In the genomic region with DNA sequence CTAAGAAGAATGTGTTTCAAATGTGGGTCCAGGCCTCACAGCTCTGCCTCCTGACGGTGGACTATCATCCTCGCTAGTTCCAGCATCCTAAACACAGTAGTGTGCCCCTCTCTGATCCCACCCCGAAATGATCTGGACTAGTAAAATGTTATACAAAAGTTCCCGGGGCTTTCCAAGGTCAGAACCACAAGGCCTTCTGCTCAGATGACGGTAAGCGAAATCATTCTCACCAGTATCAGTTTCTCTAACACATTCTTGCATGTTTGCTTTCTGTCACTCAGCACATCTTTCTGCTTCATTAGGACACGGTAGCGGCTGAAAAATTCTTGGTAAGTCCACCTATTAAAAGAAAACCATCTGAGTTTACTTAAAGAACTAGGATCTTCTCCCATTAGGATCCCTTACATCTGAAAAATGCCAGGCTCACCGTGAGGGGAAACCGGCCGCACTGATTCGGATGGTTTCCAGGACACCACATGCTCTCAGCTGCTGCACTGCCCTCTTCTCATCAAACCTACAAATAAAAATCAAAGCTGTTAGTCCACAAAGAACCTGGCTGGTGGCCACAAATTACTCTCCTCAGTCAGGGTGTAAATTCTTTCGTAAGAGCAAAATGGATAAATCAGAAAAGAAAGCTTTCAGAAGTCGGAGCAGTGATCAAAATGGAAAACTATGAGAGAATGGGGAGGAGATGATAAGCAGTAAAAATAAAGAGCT, we compare ENCODE assay signal across 12 cellular contexts.
DNase-seq lines count a peak whose midpoint lies in the region; ATAC-seq, FAIRE-seq and TF ChIP-seq lines count a peak whose summit lies in the region.
"Had no signal": no experiment of that assay in that cellular context is flagged by ENCODE, and none has a peak within 500 bp of the region (broad histone marks: within the 10 kb centered on the region; RNA-seq: fewer than 3 reads in every experiment).

No MANE protein-coding gene starts in this region.

- FAIRE-seq in GM19239 (lab: Jason Lieb, UNC): peak; percentile 100
- no peak for FAIRE-seq in H54 (lab: Jason Lieb, UNC)

- TF ChIP-seq CTCF in GM13976 (IDR thresholded peaks at IDR 0.05; ENCODE audit: borderline replicate concordance, control extremely low read depth, extremely low read depth, insufficient read depth, missing control alignments) (no peak), MCF 10A (IDR thresholded peaks at IDR 0.05; ENCODE audit: unreplicated experiment) (no peak)

- intact Hi-C loops in MCF 10A (cut with micrococcal nuclease): no loop called here

- H3K4me3 Mint-ChIP-seq in activated T-cell treated with anti-CD3 and anti-CD28 coated beads, Interleukin-2, amount 50 U/mL, for 72 hours: peak overlapping the region; percentile 1 to 17
- H3K4me3 Mint-ChIP-seq in MCF 10A (ENCODE audit: unreplicated experiment): no peak overlapping the region

- H3K4me1 Mint-ChIP-seq in activated T-cell treated with anti-CD3 and anti-CD28 coated beads, Interleukin-2, amount 50 U/mL, for 72 hours (ENCODE audit: low read depth): peaks cover 20% of the 10 kb centered on the region
- H3K4me1 Mint-ChIP-seq in MCF 10A (ENCODE audit: insufficient read depth, unreplicated experiment): no peaks in the 10 kb centered on the region

- in situ Hi-C loops in GM13976 (cut with MboI; ENCODE audit: low sequenced_read_pairs, unreplicated experiment): no loop called here

- no TSS peak for BruUV-seq in MCF 10A (replicated peaks; lab: Mats Ljungman, UMichigan)

- peak; percentile 66 for ATAC-seq in HG02943 (IDR thresholded peaks at IDR 0.05; ENCODE audit: low read depth, unreplicated experiment)
- ATAC-seq in activated T-cell treated with anti-CD3 and anti-CD28 coated beads, Interleukin-2, amount 50 U/mL, for 72 hours (replicated peaks in 1 of 2): peak; percentile 77 to 82

- no peaks in the 10 kb centered on the region for H3K9me3 Mint-ChIP-seq in activated T-cell treated with anti-CD3 and anti-CD28 coated beads, Interleukin-2, amount 50 U/mL, for 72 hours
- no peaks in the 10 kb centered on the region for H3K9me3 Mint-ChIP-seq in MCF 10A (ENCODE audit: unreplicated experiment)

- peak; percentile 66 for DNase-seq in GM13976 (ENCODE audit: low spot score)
- peak; percentile 29 for DNase-seq in GM19239 (ENCODE audit: insufficient read length, low spot score)
- DNase-seq in activated T-cell treated with anti-CD3 and anti-CD28 coated beads, Interleukin-2, amount 50 U/mL, for 72 hours: peak; percentile 12 to 40
- DNase-seq in MCF 10A (ENCODE audit: unreplicated experiment): no peak
- DNase-seq in H54 (ENCODE audit: insufficient read length, low spot score): no peak
- no peak for DNase-seq in DMS153 (lab: John Stamatoyannopoulos, UW)
- no peak for DNase-seq in GOT3 (lab: John Stamatoyannopoulos, UW)
- DNase-seq: activated CD8-positive, alpha-beta memory T cell treated with anti-CD3 and anti-CD28 coated beads, Interleukin-2, amount 50 U/mL, for 48 hours; left ventricle myocardium inferior; spleen; upper lobe of left lung had no signal

- H3K36me3 Mint-ChIP-seq in activated T-cell treated with anti-CD3 and anti-CD28 coated beads, Interleukin-2, amount 50 U/mL, for 72 hours (ENCODE audit: insufficient read depth in 2 of 2): peaks cover 13 to 14% of the 10 kb centered on the region in 2 donors
- peaks cover 64% of the 10 kb centered on the region for H3K36me3 Mint-ChIP-seq in MCF 10A (ENCODE audit: insufficient read depth, unreplicated experiment)

- TF ChIP-seq POLR2A in H54 (IDR thresholded peaks at IDR 0.05; ENCODE audit: low read depth, low read length): no peak

- POLR2A ChIA-PET in MCF 10A (lab: Yijun Ruan, JAX): interaction anchor here (0.6 kb wide), 1 partner anchor 17 kb away, joined by 3 read pairs; no protein-coding TSS in a partner anchor

- H3K27me3 Mint-ChIP-seq in activated T-cell treated with anti-CD3 and anti-CD28 coated beads, Interleukin-2, amount 50 U/mL, for 72 hours (ENCODE audit: low read depth): no peaks in the 10 kb centered on the region
- no peaks in the 10 kb centered on the region for H3K27me3 Mint-ChIP-seq in MCF 10A (ENCODE audit: insufficient read depth, unreplicated experiment)

- H3K27ac Mint-ChIP-seq in activated T-cell treated with anti-CD3 and anti-CD28 coated beads, Interleukin-2, amount 50 U/mL, for 72 hours: peak overlapping the region; percentile 88
- no peak overlapping the region for H3K27ac Mint-ChIP-seq in MCF 10A (ENCODE audit: low read depth, unreplicated experiment)

- CTCF ChIA-PET in MCF 10A (lab: Yijun Ruan, JAX): interaction anchor here (0.7 kb wide), 1 partner anchor 41 kb away, joined by 4 read pairs; no protein-coding TSS in a partner anchor

Comparison
In these comparisons a context has a peak if more than half of its experiments do, and no peak if none do; other contexts are left out.
1. DNase-seq: peak in GM13976 (single experiment), GM19239 (single experiment) and activated T-cell treated with anti-CD3 and anti-CD28 coated beads, Interleukin-2, amount 50 U/mL, for 72 hours (2 of 2); none in MCF 10A (single experiment), H54 (single experiment), DMS153 (single experiment) and GOT3 (single experiment).